ENCODE assay signal across 25 cellular contexts in the genomic region with DNA sequence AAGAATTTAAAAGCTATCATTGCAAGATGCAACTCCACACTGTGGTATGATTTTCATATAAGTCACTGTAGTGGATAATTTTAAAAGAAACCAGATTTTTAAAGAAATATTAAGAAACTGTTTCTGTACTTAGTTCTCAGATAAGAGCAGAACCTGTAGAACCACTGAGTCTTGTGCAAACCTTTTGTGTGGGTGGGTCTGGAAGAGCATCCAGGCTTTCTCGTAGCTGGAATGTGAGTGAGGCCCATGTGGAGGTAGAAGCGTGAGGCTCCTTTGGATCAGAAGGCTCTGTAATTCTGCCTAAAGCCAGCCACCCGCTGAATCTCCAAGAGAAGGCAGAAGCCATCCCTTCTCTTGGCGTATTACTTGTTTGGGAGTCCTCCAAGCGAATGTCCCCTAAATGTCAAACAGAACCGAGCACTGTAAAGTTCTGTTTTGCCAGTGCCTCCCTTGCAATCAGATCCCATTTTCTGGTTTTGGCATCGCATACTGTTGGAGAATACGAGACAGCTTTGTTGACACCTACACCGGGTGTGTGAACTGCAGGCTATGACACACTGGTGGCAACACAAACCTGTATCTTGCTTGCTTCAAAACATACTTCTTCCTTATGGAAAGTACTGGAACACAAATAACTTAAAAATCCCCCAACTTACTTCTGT.
DNase-seq lines count a peak whose midpoint lies in the region; ATAC-seq, FAIRE-seq and TF ChIP-seq lines count a peak whose summit lies in the region.
"Had no signal": no experiment of that assay in that cellular context is flagged by ENCODE, and none has a peak within 500 bp of the region (broad histone marks: within the 10 kb centered on the region; RNA-seq: fewer than 3 reads in every experiment).

No MANE protein-coding gene starts in this region.

- H3K4me1 ChIP-seq in mesenchymal stem cell (ENCODE audit: control insufficient read depth, insufficient read depth, low read depth, low read length) (peaks cover 3% of the 10 kb centered on the region), thoracic aorta (ENCODE audit: control insufficient read depth in 1 of 2, low read depth in 2 of 2) (peaks cover 0 to 51% of the 10 kb centered on the region in 2 donors)
- H3K4me1 ChIP-seq: breast epithelium had no signal

- H3K4me3 ChIP-seq in bronchial epithelial cell (ENCODE audit: low read depth, low read length) (no peak overlapping the region), mesenchymal stem cell (ENCODE audit: insufficient read depth in 1 of 2, low read depth in 1 of 2, low read length in 2 of 2) (no peak overlapping the region), thoracic aorta (peak overlapping the region; percentile 4)
- H3K4me3 ChIP-seq: breast epithelium had no signal

- no peaks in the 10 kb centered on the region for H3K27me3 Mint-ChIP-seq in activated T-cell treated with anti-CD3 and anti-CD28 coated beads, Interleukin-2, amount 50 U/mL, for 72 hours (ENCODE audit: low read depth)
- H3K27me3 Mint-ChIP-seq: activated naive CD8-positive, alpha-beta T cell treated with anti-CD3 and anti-CD28 coated beads, Interleukin-2, amount 50 U/mL, for 24 hours had no signal

- no peak overlapping the region for H3K9ac ChIP-seq in mesenchymal stem cell (ENCODE audit: low read length)

- H3K14ac ChIP-seq in mesenchymal stem cell (ENCODE audit: low read length in 2 of 2): no peak overlapping the region

- H3K36me3 ChIP-seq in bronchial epithelial cell (ENCODE audit: control insufficient read depth, insufficient read depth, low read length) (no peaks in the 10 kb centered on the region), mesenchymal stem cell (ENCODE audit: control insufficient read depth in 1 of 2, insufficient read depth in 2 of 2, low read depth in 1 of 2, low read length in 2 of 2) (no peaks in the 10 kb centered on the region), thoracic aorta (no peaks in the 10 kb centered on the region)
- H3K36me3 ChIP-seq: BE2C, breast epithelium had no signal

- TF ChIP-seq CTCF in bronchial epithelial cell (IDR thresholded peaks at IDR 0.05; ENCODE audit: insufficient read depth, low read length, severe bottlenecking) (no peak), thoracic aorta (IDR thresholded peaks at IDR 0.05) (no peak)

- no peak overlapping the region for H2AK5ac ChIP-seq in mesenchymal stem cell (ENCODE audit: low read length, severe bottlenecking)

- H3K27ac ChIP-seq in mesenchymal stem cell (ENCODE audit: low read length, poor library complexity, severe bottlenecking) (no peak overlapping the region), thoracic aorta (peak overlapping the region; percentile 33 to 57)
- H3K27ac ChIP-seq: breast epithelium, epithelial cell of prostate, foreskin keratinocyte had no signal

- H3K4ac ChIP-seq in mesenchymal stem cell (ENCODE audit: low read depth in 1 of 2, low read length in 2 of 2): no peak overlapping the region

- no peaks in the 10 kb centered on the region for H3K36me3 Mint-ChIP-seq in activated T-cell treated with anti-CD3 and anti-CD28 coated beads, Interleukin-2, amount 50 U/mL, for 72 hours (ENCODE audit: insufficient read depth in 2 of 2)

- no peak for ATAC-seq in activated T-cell treated with anti-CD3 and anti-CD28 coated beads, Interleukin-2, amount 50 U/mL, for 72 hours (replicated peaks in 1 of 2)
- no peak for ATAC-seq in thoracic aorta (ENCODE audit: insufficient number of reproducible peaks, low FRiP score, low read depth)
- no peak for ATAC-seq in GM18867 (IDR thresholded peaks at IDR 0.05; ENCODE audit: unreplicated experiment)
- ATAC-seq in GM21717 (IDR thresholded peaks at IDR 0.05; ENCODE audit: unreplicated experiment): no peak
- ATAC-seq: activated naive CD8-positive, alpha-beta T cell treated with anti-CD3 and anti-CD28 coated beads, Interleukin-2, amount 50 U/mL, for 24 hours had no signal

- H3K9me3 ChIP-seq in mesenchymal stem cell (ENCODE audit: control insufficient read depth, low read length): no peaks in the 10 kb centered on the region
- H3K9me3 ChIP-seq in thoracic aorta: no peaks in the 10 kb centered on the region
- H3K9me3 ChIP-seq: BE2C, breast epithelium had no signal

- H3K27ac Mint-ChIP-seq in activated T-cell treated with anti-CD3 and anti-CD28 coated beads, Interleukin-2, amount 50 U/mL, for 72 hours: peak overlapping the region; percentile 48
- H3K27ac Mint-ChIP-seq: activated naive CD8-positive, alpha-beta T cell treated with anti-CD3 and anti-CD28 coated beads, Interleukin-2, amount 50 U/mL, for 24 hours had no signal

- H3K4me1 Mint-ChIP-seq in activated T-cell treated with anti-CD3 and anti-CD28 coated beads, Interleukin-2, amount 50 U/mL, for 72 hours (ENCODE audit: low read depth): peaks cover 14% of the 10 kb centered on the region

- H4K91ac ChIP-seq in mesenchymal stem cell (ENCODE audit: low read length): no peak overlapping the region

- H3K9me3 Mint-ChIP-seq in activated T-cell treated with anti-CD3 and anti-CD28 coated beads, Interleukin-2, amount 50 U/mL, for 72 hours: no peaks in the 10 kb centered on the region
- H3K9me3 Mint-ChIP-seq: activated naive CD8-positive, alpha-beta T cell treated with anti-CD3 and anti-CD28 coated beads, Interleukin-2, amount 50 U/mL, for 24 hours had no signal

- H3K4me2 ChIP-seq in mesenchymal stem cell (ENCODE audit: low read length, poor library complexity, severe bottlenecking): no peak overlapping the region

- no peak overlapping the region for H2BK15ac ChIP-seq in mesenchymal stem cell (ENCODE audit: low read depth, poor library complexity, severe bottlenecking)

- H4K8ac ChIP-seq in mesenchymal stem cell (ENCODE audit: low read length): no peak overlapping the region

- H3K18ac ChIP-seq in mesenchymal stem cell (ENCODE audit: low read depth in 1 of 2, low read length in 2 of 2): no peak overlapping the region

- H3K4me3 Mint-ChIP-seq in activated T-cell treated with anti-CD3 and anti-CD28 coated beads, Interleukin-2, amount 50 U/mL, for 72 hours: no peak overlapping the region
- H3K4me3 Mint-ChIP-seq: activated naive CD8-positive, alpha-beta T cell treated with anti-CD3 and anti-CD28 coated beads, Interleukin-2, amount 50 U/mL, for 24 hours had no signal

- no peaks in the 10 kb centered on the region for H3K79me1 ChIP-seq in mesenchymal stem cell (replicated peaks; ENCODE audit: low read length, poor library complexity, severe bottlenecking)

- WGBS in mesenchymal stem cell: 96% methylated on average over 9 of the region's 9 CpGs

- no peak overlapping the region for H2AFZ ChIP-seq in mesenchymal stem cell (ENCODE audit: low read depth, low read length)

- H2BK12ac ChIP-seq in mesenchymal stem cell (ENCODE audit: low read length in 2 of 2): no peak overlapping the region

- H3K23ac ChIP-seq in mesenchymal stem cell (ENCODE audit: low read length in 2 of 2): no peak overlapping the region

- DNase-seq in activated T-cell treated with anti-CD3 and anti-CD28 coated beads, Interleukin-2, amount 50 U/mL, for 72 hours: no peak
- no peak for DNase-seq in activated T-cell treated with anti-CD3 and anti-CD28 coated beads, Interleukin-2, amount 50 U/mL, for 48 hours
- peak; percentile 34 for DNase-seq in bronchial epithelial cell (ENCODE audit: low read depth)
- peak; percentile 0 for DNase-seq in mesenchymal stem cell
- DNase-seq in thoracic aorta (ENCODE audit: low spot score): no peak
- no peak for DNase-seq in stimulated activated CD4-positive, alpha-beta T cell treated with anti-CD3 and anti-CD28 coated beads, Interleukin-4, amount 100 ng/mL, for 4 hours
- DNase-seq: activated CD4-positive, alpha-beta T cell treated with anti-CD3 and anti-CD28 coated beads, Interleukin-2, amount 50 U/mL, for 1 hour; activated naive CD8-positive, alpha-beta T cell treated with anti-CD3 and anti-CD28 coated beads, Interleukin-2, amount 50 U/mL, for 24 hours; BE2C; COR-L47; Karpas-422; midbrain; NCI-H1417 treated with DMSO at 0.1 percent for 48 hours; NCI-H526; OCI-M1; retina; SHP77; stimulated activated CD4-positive, alpha-beta T cell treated with anti-CD3 and anti-CD28 coated beads, Interleukin-12 subunit alpha, Interleukin-12 subunit beta, amount 100 ng/mL, for 4 hours; T-helper 1 cell had no signal

- H3K27me3 ChIP-seq in bronchial epithelial cell (ENCODE audit: control insufficient read depth, insufficient read depth, low read length) (no peaks in the 10 kb centered on the region), mesenchymal stem cell (ENCODE audit: control insufficient read depth in 1 of 2, insufficient read depth in 1 of 2, low read length in 2 of 2) (no peaks in the 10 kb centered on the region), thoracic aorta (replicated peaks; ENCODE audit: insufficient read depth) (no peaks in the 10 kb centered on the region)
- H3K27me3 ChIP-seq: BE2C, breast epithelium, foreskin keratinocyte had no signal

- H2BK120ac ChIP-seq in mesenchymal stem cell (ENCODE audit: low read depth, low read length): no peak overlapping the region

- no peak for FAIRE-seq in bronchial epithelial cell (lab: Jason Lieb, UNC)
- FAIRE-seq: HTR-8/SVneo had no signal

- H2BK5ac ChIP-seq in mesenchymal stem cell (ENCODE audit: low read depth, low read length, poor library complexity, severe bottlenecking): no peak overlapping the region

Comparison
In these comparisons a context has a peak if more than half of its experiments do, and no peak if none do; other contexts are left out.
1. DNase-seq: peak in bronchial epithelial cell (single experiment) and mesenchymal stem cell (single experiment); none in activated T-cell treated with anti-CD3 and anti-CD28 coated beads, Interleukin-2, amount 50 U/mL, for 72 hours (0 of 2), activated T-cell treated with anti-CD3 and anti-CD28 coated beads, Interleukin-2, amount 50 U/mL, for 48 hours (0 of 2), thoracic aorta (single experiment) and stimulated activated CD4-positive, alpha-beta T cell treated with anti-CD3 and anti-CD28 coated beads, Interleukin-4, amount 100 ng/mL, for 4 hours (0 of 2).